Comparison of ENCODE assay signal across 18 cellular contexts in the genomic region with DNA sequence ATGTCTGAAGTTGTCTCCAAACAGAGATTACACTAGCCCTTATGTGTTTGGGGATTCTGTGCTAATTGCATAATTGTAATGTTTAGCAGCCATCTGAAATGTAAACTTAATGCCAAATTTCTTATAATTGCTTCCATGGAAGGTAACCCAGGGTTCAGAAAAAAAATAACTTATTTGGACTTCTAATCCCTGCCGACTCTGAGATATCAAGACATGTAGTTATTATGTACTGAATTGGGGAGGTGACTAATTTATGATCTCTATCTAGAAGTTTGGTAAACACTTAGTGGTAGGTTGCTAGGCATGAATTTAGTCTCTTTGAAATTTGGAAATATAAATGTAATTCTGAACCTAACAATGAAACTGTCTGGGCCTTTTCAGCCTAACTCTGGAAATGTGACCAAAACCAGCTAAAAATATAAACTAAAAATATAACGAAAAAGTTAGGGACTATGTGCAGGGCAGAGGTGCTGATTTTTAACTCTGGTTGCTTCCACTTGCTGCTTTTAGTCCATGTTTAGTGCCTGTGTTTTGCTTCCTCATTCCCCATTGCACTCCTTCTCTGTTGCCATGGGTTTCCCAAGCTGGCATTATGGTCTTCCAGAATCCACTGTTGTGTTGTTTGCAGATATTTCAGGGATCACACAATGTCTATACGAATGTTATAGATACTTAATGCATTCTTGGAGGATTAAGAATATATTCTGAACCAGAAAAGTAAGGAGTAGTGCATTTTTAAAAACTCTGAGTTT. TPM values are rescaled to one million over a fixed set of nuclear protein-coding genes. Genes with fewer than 3 reads are reported as not detected.
DNase-seq lines count a peak whose midpoint lies in the region; ATAC-seq and TF ChIP-seq lines count a peak whose summit lies in the region.
"Had no signal": no experiment of that assay in that cellular context is flagged by ENCODE, and none has a peak within 500 bp of the region (broad histone marks: within the 10 kb centered on the region; RNA-seq: fewer than 3 reads in every experiment).

No MANE protein-coding gene starts in this region.

- H3K27ac Mint-ChIP-seq in chondrocyte (ENCODE audit: unreplicated experiment) = peak overlapping the region; percentile 34
- H3K27ac Mint-ChIP-seq: activated T-helper 2 cell treated with anti-CD3 and anti-CD28 coated beads, Interferon-gamma antibody, Interleukin-2, Interleukin-4, amounts not matched to agents 10 μg/mL and 5 μg/mL and 100 μg/mL, durations not matched to agents 14 hours and 24 hours and 36 hours; stimulated activated effector memory CD8-positive, alpha-beta T cell treated with anti-CD3 and anti-CD28 coated beads, Interleukin-12 subunit alpha, Interleukin-12 subunit beta, amount 100 ng/mL, for 72 hours; type B pancreatic cell had no signal

- DNase-seq in SK-N-SH = no peak
- no peak for DNase-seq in chondrocyte (ENCODE audit: low spot score)
- DNase-seq in mesenchymal stem cell = peak; percentile 26
- no peak for DNase-seq in stimulated activated CD4-positive, alpha-beta T cell treated with anti-CD3 and anti-CD28 coated beads, Interleukin-15, amount 100 ng/mL, for 24 hours
- DNase-seq in right cardiac atrium = no peak
- no peak for DNase-seq in DMS153 treated with DMSO at 0.1 percent for 48 hours (lab: John Stamatoyannopoulos, UW; ENCODE audit: unreplicated experiment)
- DNase-seq in pons (ENCODE audit: low spot score) = no peak
- DNase-seq: activated CD4-positive, CD25-positive, alpha-beta regulatory T cell; CD4-positive, CD25-positive, alpha-beta regulatory T cell; cerebellar nuclear complex; glutamatergic neuron; NCI-H2171; occipital lobe; T-helper 1 cell had no signal

- H3K14ac ChIP-seq in mesenchymal stem cell (ENCODE audit: low read length in 2 of 2) = no peak overlapping the region

- H3K4me1 ChIP-seq in SK-N-SH (ENCODE audit: control insufficient read depth in 1 of 2, insufficient read depth in 2 of 2, low read depth in 1 of 2, low read length in 1 of 2) (no peaks in the 10 kb centered on the region; a peak in 1 of 4 replicates), mesenchymal stem cell (ENCODE audit: control insufficient read depth, insufficient read depth, low read depth, low read length) (no peaks in the 10 kb centered on the region), right cardiac atrium (ENCODE audit: control insufficient read depth, insufficient read depth, low read length) (peaks cover 1% of the 10 kb centered on the region)

- H3K9me3 ChIP-seq in SK-N-SH = no peaks in the 10 kb centered on the region
- H3K9me3 ChIP-seq in mesenchymal stem cell (ENCODE audit: control insufficient read depth, low read length) = no peaks in the 10 kb centered on the region
- H3K9me3 ChIP-seq in right cardiac atrium (ENCODE audit: control insufficient read depth, low read length) = no peaks in the 10 kb centered on the region

- H3K36me3 ChIP-seq in SK-N-SH (replicated peaks in 1 of 2; ENCODE audit: control insufficient read depth in 1 of 2, insufficient read depth in 2 of 2, low read length in 1 of 2) (no peaks in the 10 kb centered on the region), mesenchymal stem cell (ENCODE audit: control insufficient read depth in 1 of 2, insufficient read depth in 2 of 2, low read depth in 1 of 2, low read length in 2 of 2) (peaks cover 0 to 3% of the 10 kb centered on the region in 2 experiments)

- H3K36me3 Mint-ChIP-seq in chondrocyte (ENCODE audit: low read depth) = peaks cover 3% of the 10 kb centered on the region
- H3K36me3 Mint-ChIP-seq: stimulated activated effector memory CD8-positive, alpha-beta T cell treated with anti-CD3 and anti-CD28 coated beads, Interleukin-12 subunit alpha, Interleukin-12 subunit beta, amount 100 ng/mL, for 72 hours had no signal

- no peak for TF ChIP-seq EP300 in SK-N-SH (IDR thresholded peaks at IDR 0.05; ENCODE audit: borderline replicate concordance in 1 of 2, low read depth in 1 of 2, low read length in 1 of 2)

- no peak overlapping the region for H4K8ac ChIP-seq in mesenchymal stem cell (ENCODE audit: low read length)

- no peak overlapping the region for H2AK5ac ChIP-seq in mesenchymal stem cell (ENCODE audit: low read length, severe bottlenecking)

- H3K4ac ChIP-seq in mesenchymal stem cell (ENCODE audit: low read depth in 1 of 2, low read length in 2 of 2) = no peak overlapping the region

- H4K20me1 ChIP-seq in SK-N-SH (ENCODE audit: insufficient read depth) = peaks cover 5% of the 10 kb centered on the region; the same call in 1 of the 2 replicates

- H3K9ac ChIP-seq in SK-N-SH = no peak overlapping the region
- H3K9ac ChIP-seq in mesenchymal stem cell (ENCODE audit: low read length) = peak overlapping the region; percentile 73

- TF ChIP-seq CTCF in SK-N-SH (IDR thresholded peaks at IDR 0.05) (no peak), chondrocyte (IDR thresholded peaks at IDR 0.05) (no peak)

- H3K9me2 ChIP-seq in SK-N-SH = no peaks in the 10 kb centered on the region

- H2BK12ac ChIP-seq in mesenchymal stem cell (ENCODE audit: low read length in 2 of 2) = no peak overlapping the region

- H3F3A ChIP-seq in SK-N-SH (replicated peaks; ENCODE audit: insufficient read depth) = no peaks in the 10 kb centered on the region

- CTCF ChIA-PET in SK-N-SH (lab: Yijun Ruan, JAX) = interaction anchor here (1.0 kb wide), 1 partner anchor 9 kb away, joined by 3 read pairs; no protein-coding TSS in a partner anchor

- H3K79me2 ChIP-seq in SK-N-SH (ENCODE audit: insufficient read depth) = peaks cover 23% of the 10 kb centered on the region

- H3K4me3 ChIP-seq in SK-N-SH (ENCODE audit: low read depth in 2 of 2, low read length in 1 of 2) (no peak overlapping the region), mesenchymal stem cell (ENCODE audit: insufficient read depth in 1 of 2, low read depth in 1 of 2, low read length in 2 of 2) (no peak overlapping the region), right cardiac atrium (ENCODE audit: low read length) (no peak overlapping the region)

- POLR2A ChIA-PET in SK-N-SH (lab: Yijun Ruan, JAX) = no interaction called here

- no peaks in the 10 kb centered on the region for H3K9me3 Mint-ChIP-seq in chondrocyte (ENCODE audit: low read depth)
- H3K9me3 Mint-ChIP-seq: activated T-helper 2 cell treated with anti-CD3 and anti-CD28 coated beads, Interferon-gamma antibody, Interleukin-2, Interleukin-4, amounts not matched to agents 10 μg/mL and 5 μg/mL and 100 μg/mL, durations not matched to agents 14 hours and 24 hours and 36 hours; CD4-positive, CD25-positive, alpha-beta regulatory T cell; stimulated activated effector memory CD8-positive, alpha-beta T cell treated with anti-CD3 and anti-CD28 coated beads, Interleukin-12 subunit alpha, Interleukin-12 subunit beta, amount 100 ng/mL, for 72 hours; type B pancreatic cell had no signal

- no peak overlapping the region for H3K4me2 ChIP-seq in SK-N-SH
- H3K4me2 ChIP-seq in mesenchymal stem cell (ENCODE audit: low read length, poor library complexity, severe bottlenecking) = no peak overlapping the region

- peaks cover 27% of the 10 kb centered on the region for H3K79me1 ChIP-seq in mesenchymal stem cell (replicated peaks; ENCODE audit: low read length, poor library complexity, severe bottlenecking)

- no peak for TF ChIP-seq RAD21 in SK-N-SH (IDR thresholded peaks at IDR 0.05; ENCODE audit: low read length)

- no peak overlapping the region for H2BK15ac ChIP-seq in mesenchymal stem cell (ENCODE audit: low read depth, poor library complexity, severe bottlenecking)

- ATAC-seq in SK-N-SH treated with all-trans-retinoic acid at 6 μM for 48 hours (peak; percentile 21; the same call in 2 of the 3 replicates), right cardiac atrium (no peak)
- ATAC-seq: stimulated activated effector memory CD8-positive, alpha-beta T cell treated with anti-CD3 and anti-CD28 coated beads, Interleukin-12 subunit alpha, Interleukin-12 subunit beta, amount 100 ng/mL, for 72 hours had no signal

- no peak overlapping the region for H2BK5ac ChIP-seq in mesenchymal stem cell (ENCODE audit: low read depth, low read length, poor library complexity, severe bottlenecking)

- H3K27ac ChIP-seq in SK-N-SH (ENCODE audit: low read depth in 2 of 2, low read length in 1 of 2) (no peak overlapping the region), mesenchymal stem cell (ENCODE audit: low read length, poor library complexity, severe bottlenecking) (no peak overlapping the region), right cardiac atrium (ENCODE audit: low read length) (no peak overlapping the region)

- H3K27me3 Mint-ChIP-seq in chondrocyte (ENCODE audit: low read depth) = no peaks in the 10 kb centered on the region
- H3K27me3 Mint-ChIP-seq: CD4-positive, CD25-positive, alpha-beta regulatory T cell; type B pancreatic cell had no signal

- H3K23ac ChIP-seq in mesenchymal stem cell (ENCODE audit: low read length in 2 of 2) = no peak overlapping the region

- 74% methylated on average over 3 of the region's 3 CpGs for WGBS in SK-N-SH (ENCODE audit: low lambda C conversion rate)
- 96% methylated on average over 3 of the region's 3 CpGs for WGBS in mesenchymal stem cell
- WGBS in right cardiac atrium = 44% methylated on average over 3 of the region's 3 CpGs

- H4K91ac ChIP-seq in mesenchymal stem cell (ENCODE audit: low read length) = no peak overlapping the region

- intact Hi-C loops in right cardiac atrium (cut with DNase I) = no loop called here

- no peak overlapping the region for H3K18ac ChIP-seq in mesenchymal stem cell (ENCODE audit: low read depth in 1 of 2, low read length in 2 of 2)

- H3K4me3 Mint-ChIP-seq in chondrocyte (ENCODE audit: unreplicated experiment) = no peak overlapping the region
- H3K4me3 Mint-ChIP-seq: CD4-positive, CD25-positive, alpha-beta regulatory T cell; stimulated activated effector memory CD8-positive, alpha-beta T cell treated with anti-CD3 and anti-CD28 coated beads, Interleukin-12 subunit alpha, Interleukin-12 subunit beta, amount 100 ng/mL, for 72 hours; type B pancreatic cell had no signal

- no peaks in the 10 kb centered on the region for H3K27me3 ChIP-seq in SK-N-SH (ENCODE audit: insufficient read depth)
- H3K27me3 ChIP-seq in mesenchymal stem cell (ENCODE audit: control insufficient read depth in 1 of 2, insufficient read depth in 1 of 2, low read length in 2 of 2) = no peaks in the 10 kb centered on the region
- no peaks in the 10 kb centered on the region for H3K27me3 ChIP-seq in right cardiac atrium (ENCODE audit: control insufficient read depth, insufficient read depth)

- no peak overlapping the region for H2BK120ac ChIP-seq in mesenchymal stem cell (ENCODE audit: low read depth, low read length)

- peaks cover 32% of the 10 kb centered on the region for H3K4me1 Mint-ChIP-seq in chondrocyte (ENCODE audit: low read depth)
- H3K4me1 Mint-ChIP-seq: stimulated activated effector memory CD8-positive, alpha-beta T cell treated with anti-CD3 and anti-CD28 coated beads, Interleukin-12 subunit alpha, Interleukin-12 subunit beta, amount 100 ng/mL, for 72 hours had no signal

- H2AFZ ChIP-seq in SK-N-SH (ENCODE audit: low read depth) (no peak overlapping the region), mesenchymal stem cell (ENCODE audit: low read depth, low read length) (no peak overlapping the region)

RNA-seq across cellular contexts. Expression of a gene that starts 54.8 kb away (rescaled TPM):
- polyA plus RNA-seq in SK-N-SH (2012; rRNA removed) (20.6 and 30.1 TPM in 2 replicates), right cardiac atrium (14.2 TPM)
- 26.2 and 26.9 TPM in 2 replicates for polyA plus RNA-seq in SK-N-SH (2012; cell fraction: cytosol; rRNA removed)
- 24.1 and 33.0 TPM in 2 replicates for polyA plus RNA-seq in SK-N-SH (2012; cell fraction: nucleus; rRNA removed)
- total RNA-seq in chondrocyte (34.1 to 51.8 TPM (median 43.4 TPM) in 3 replicates), right cardiac atrium (10 to 100 TPM; 17.7 to 22.1 (median 18.8) TPM)
- 17.3 TPM for polyA plus RNA-seq in mesenchymal stem cell (2013, experiment 1 of 2)
- 17.6 TPM for polyA plus RNA-seq in mesenchymal stem cell (2013, experiment 2 of 2)
